In genomic region chr12:129821964-129822363, GRCh38 we compare ENCODE assay signal across 23 cellular contexts.
A peak's percentile ranks its signal among the peaks of the same experiment; 100 is the strongest.
DNase-seq lines count a peak whose midpoint lies in the region; ATAC-seq, FAIRE-seq and TF ChIP-seq lines count a peak whose summit lies in the region.
"Had no signal": no experiment of that assay in that cellular context is flagged by ENCODE, and none has a peak within 500 bp of the region (broad histone marks: within the 10 kb centered on the region; RNA-seq: fewer than 3 reads in every experiment).

No MANE protein-coding gene starts in this region.

- FAIRE-seq in urothelium cell line (lab: Jason Lieb, UNC) = no peak
- FAIRE-seq: A204.1, G401.6, GM12892, H1 had no signal

- intact Hi-C loops in natural killer cell (cut with micrococcal nuclease) = no loop called here

- no peak overlapping the region for H2AK5ac ChIP-seq in trophoblast cell (ENCODE audit: low read length)

- no peak overlapping the region for H2AFZ ChIP-seq in trophoblast cell (ENCODE audit: insufficient read depth, low read length, poor library complexity)
- H2AFZ ChIP-seq: GM23248 had no signal

- H3K9ac ChIP-seq in trophoblast cell (ENCODE audit: low read length) = no peak overlapping the region
- H3K9ac ChIP-seq: GM23248 had no signal

- no peaks in the 10 kb centered on the region for H3K79me1 ChIP-seq in trophoblast cell (ENCODE audit: low read length)

- H3K4me3 ChIP-seq in choroid plexus epithelial cell (ENCODE audit: low read depth, low read length) = no peak overlapping the region
- H3K4me3 ChIP-seq in trophoblast cell (ENCODE audit: low read depth, low read length) = peak overlapping the region; percentile 35
- H3K4me3 ChIP-seq: GM23248 had no signal

- H3K27me3 Mint-ChIP-seq in natural killer cell treated with Interleukin-12 subunit alpha and Interleukin-12 subunit beta and Interleukin-15 and Interleukin-18, amount 100 ng/mL, for 72 hours = peaks cover 0 to 2% of the 10 kb centered on the region in 2 donors
- H3K27me3 Mint-ChIP-seq in natural killer cell (ENCODE audit: low read depth in 2 of 2) = no peaks in the 10 kb centered on the region
- H3K27me3 Mint-ChIP-seq: B cell; CD4-positive, alpha-beta memory T cell had no signal

- no peak overlapping the region for H2BK120ac ChIP-seq in trophoblast cell (ENCODE audit: insufficient read depth, low read length, poor library complexity)

- no CpG with 5 or more reads among the region's 5 CpGs for WGBS in trophoblast cell (ENCODE audit: extremely low coverage, insufficient coverage, insufficient read length)

- no peak overlapping the region for H3K18ac ChIP-seq in trophoblast cell (ENCODE audit: low read length)

- H4K8ac ChIP-seq in trophoblast cell (ENCODE audit: low read depth, low read length) = no peak overlapping the region

- no peak for DNase-seq in natural killer cell treated with Interleukin-12 subunit alpha and Interleukin-12 subunit beta and Interleukin-15 and Interleukin-18, amount 100 ng/mL, for 72 hours (ENCODE audit: low spot score)
- no peak for DNase-seq in natural killer cell
- peak; percentile 17 for DNase-seq in choroid plexus epithelial cell (ENCODE audit: low read depth)
- peak; percentile 28 for DNase-seq in islet precursor cell
- DNase-seq in trophoblast cell = no peak
- DNase-seq in urothelium cell line (ENCODE audit: low spot score) = no peak
- no peak for DNase-seq in NCI-H2081 treated with DMSO at 0.1 percent for 48 hours (lab: John Stamatoyannopoulos, UW)
- no peak for DNase-seq in KG1 (lab: John Stamatoyannopoulos, UW)
- DNase-seq: C1 segment of cervical spinal cord; Calu3; CD4-positive, alpha-beta memory T cell; COR-L47; DMS53; DMS79 treated with DMSO at 0.1 percent for 48 hours; GM23248; H7 had no signal

- no peaks in the 10 kb centered on the region for H3K36me3 Mint-ChIP-seq in natural killer cell treated with Interleukin-12 subunit alpha and Interleukin-12 subunit beta and Interleukin-15 and Interleukin-18, amount 100 ng/mL, for 72 hours
- H3K36me3 Mint-ChIP-seq in natural killer cell = no peaks in the 10 kb centered on the region
- H3K36me3 Mint-ChIP-seq: CD4-positive, alpha-beta memory T cell had no signal

- H3K27me3 ChIP-seq in trophoblast cell (ENCODE audit: insufficient read depth, low read length) = no peaks in the 10 kb centered on the region

- no peak overlapping the region for H4K91ac ChIP-seq in trophoblast cell (ENCODE audit: low read depth, low read length)

- H3K23ac ChIP-seq in trophoblast cell (ENCODE audit: low read length) = no peak overlapping the region

- no peak overlapping the region for H4K12ac ChIP-seq in trophoblast cell (ENCODE audit: low read depth, low read length)

- no peak overlapping the region for H3K4me3 Mint-ChIP-seq in natural killer cell treated with Interleukin-12 subunit alpha and Interleukin-12 subunit beta and Interleukin-15 and Interleukin-18, amount 100 ng/mL, for 72 hours
- no peak overlapping the region for H3K4me3 Mint-ChIP-seq in natural killer cell
- H3K4me3 Mint-ChIP-seq: B cell; CD4-positive, alpha-beta memory T cell had no signal

- H3K9me3 Mint-ChIP-seq in natural killer cell treated with Interleukin-12 subunit alpha and Interleukin-12 subunit beta and Interleukin-15 and Interleukin-18, amount 100 ng/mL, for 72 hours = no peaks in the 10 kb centered on the region
- H3K9me3 Mint-ChIP-seq in natural killer cell = no peaks in the 10 kb centered on the region

- no peaks in the 10 kb centered on the region for H3K4me1 ChIP-seq in trophoblast cell (ENCODE audit: control insufficient read depth in 1 of 2, insufficient read depth in 2 of 2, low read length in 2 of 2)

- peak; percentile 24 to 51 for ATAC-seq in natural killer cell treated with Interleukin-12 subunit alpha and Interleukin-12 subunit beta and Interleukin-15 and Interleukin-18, amount 100 ng/mL, for 72 hours
- no peak for ATAC-seq in natural killer cell
- ATAC-seq: HCT116 had no signal

- no peaks in the 10 kb centered on the region for H3K36me3 ChIP-seq in trophoblast cell (ENCODE audit: control insufficient read depth in 1 of 2, insufficient read depth in 2 of 2, low read length in 2 of 2)

- peaks cover 7% of the 10 kb centered on the region for H3K9me3 ChIP-seq in trophoblast cell (ENCODE audit: insufficient read depth, low read depth, low read length)

- no peak overlapping the region for H2BK12ac ChIP-seq in trophoblast cell (ENCODE audit: low read length)

- no peaks in the 10 kb centered on the region for H3K4me1 Mint-ChIP-seq in natural killer cell treated with Interleukin-12 subunit alpha and Interleukin-12 subunit beta and Interleukin-15 and Interleukin-18, amount 100 ng/mL, for 72 hours (ENCODE audit: low read depth in 2 of 2)
- H3K4me1 Mint-ChIP-seq in natural killer cell = no peaks in the 10 kb centered on the region
- H3K4me1 Mint-ChIP-seq: B cell; CD4-positive, alpha-beta memory T cell had no signal

- no peak for TF ChIP-seq CTCF in natural killer cell (IDR thresholded peaks at IDR 0.05)
- no peak for TF ChIP-seq CTCF in choroid plexus epithelial cell (conservative IDR thresholded peaks at IDR 0.05; ENCODE audit: low read depth, low read length)

- H3K79me2 ChIP-seq in trophoblast cell (ENCODE audit: control insufficient read depth, insufficient read depth, low read length, poor library complexity) = no peaks in the 10 kb centered on the region

- H3K14ac ChIP-seq in trophoblast cell (ENCODE audit: low read length) = no peak overlapping the region

- H3K27ac Mint-ChIP-seq in natural killer cell treated with Interleukin-12 subunit alpha and Interleukin-12 subunit beta and Interleukin-15 and Interleukin-18, amount 100 ng/mL, for 72 hours = no peak overlapping the region
- H3K27ac Mint-ChIP-seq in natural killer cell = no peak overlapping the region
- H3K27ac Mint-ChIP-seq: B cell had no signal

- H3K27ac ChIP-seq in trophoblast cell (ENCODE audit: low read depth, low read length) = no peak overlapping the region
- H3K27ac ChIP-seq: 22Rv1, GM23248 had no signal

- no peak overlapping the region for H2BK5ac ChIP-seq in trophoblast cell (ENCODE audit: low read depth, low read length, poor library complexity)

- H3K4me2 ChIP-seq in trophoblast cell (ENCODE audit: low read length) = no peak overlapping the region

- no peak overlapping the region for H3K4ac ChIP-seq in trophoblast cell (ENCODE audit: low read depth, low read length)

Comparison
In these comparisons a context has a peak if more than half of its experiments do, and no peak if none do; other contexts are left out.
1. ATAC-seq: peak in natural killer cell treated with Interleukin-12 subunit alpha and Interleukin-12 subunit beta and Interleukin-15 and Interleukin-18, amount 100 ng/mL, for 72 hours (2 of 2); none in natural killer cell (0 of 3).
2. DNase-seq: peak in choroid plexus epithelial cell (single experiment) and islet precursor cell (single experiment); none in natural killer cell treated with Interleukin-12 subunit alpha and Interleukin-12 subunit beta and Interleukin-15 and Interleukin-18, amount 100 ng/mL, for 72 hours (single experiment), natural killer cell (single experiment), trophoblast cell (0 of 2), urothelium cell line (single experiment), NCI-H2081 treated with DMSO at 0.1 percent for 48 hours (single experiment) and KG1 (single experiment).